Comparison of ENCODE assay signal across 28 cellular contexts in genomic region chrX:8890794-8891193, GRCh38.
"Had no signal": no experiment of that assay in that cellular context is flagged by ENCODE, and none has a peak within 500 bp of the region (broad histone marks: within the 10 kb centered on the region; RNA-seq: fewer than 3 reads in every experiment).

No MANE protein-coding gene starts in this region.

- H3K27ac Mint-ChIP-seq: stimulated activated effector memory CD8-positive, alpha-beta T cell treated with anti-CD3 and anti-CD28 coated beads, Interleukin-12 subunit alpha, Interleukin-12 subunit beta, amount 100 ng/mL, for 72 hours; stimulated activated memory B cell treated with anti-CD40 and anti-IgM and Interleukin-4, amounts not matched to agents 10 μg/mL and 1 μg/mL and 100 μg/mL, for 72 hours; stimulated activated naive B cell treated with anti-CD40 and anti-IgM and Interleukin-4, amounts not matched to agents 10 μg/mL and 1 μg/mL and 100 μg/mL, for 72 hours; stimulated activated naive CD8-positive, alpha-beta T cell treated with anti-CD3 and anti-CD28 coated beads, Interleukin-15, amount 100 ng/mL, for 72 hours; stimulated activated naive CD8-positive, alpha-beta T cell treated with anti-CD3 and anti-CD28 coated beads, Interleukin-15, Interleukin-2, amounts not matched to agents 100 ng/mL and 50 ng/mL, for 24 hours; type B pancreatic cell had no signal

- H3K36me3 ChIP-seq: stomach, suprapubic skin, thoracic aorta, thyroid gland, tibial artery, tibial nerve, transverse colon, upper lobe of left lung, upper lobe of right lung, uterus, vagina had no signal

- H3K4me1 Mint-ChIP-seq: stimulated activated effector memory CD8-positive, alpha-beta T cell treated with anti-CD3 and anti-CD28 coated beads, Interleukin-12 subunit alpha, Interleukin-12 subunit beta, amount 100 ng/mL, for 72 hours; stimulated activated memory B cell treated with anti-CD40 and anti-IgM and Interleukin-4, amounts not matched to agents 10 μg/mL and 1 μg/mL and 100 μg/mL, for 72 hours; stimulated activated naive B cell treated with anti-CD40 and anti-IgM and Interleukin-4, amounts not matched to agents 10 μg/mL and 1 μg/mL and 100 μg/mL, for 72 hours; stimulated activated naive CD8-positive, alpha-beta T cell treated with anti-CD3 and anti-CD28 coated beads, Interleukin-15, amount 100 ng/mL, for 72 hours had no signal

- H3K27me3 Mint-ChIP-seq: stimulated activated naive CD8-positive, alpha-beta T cell treated with anti-CD3 and anti-CD28 coated beads, Interleukin-15, amount 100 ng/mL, for 72 hours; type B pancreatic cell had no signal

- ATAC-seq: stimulated activated effector memory CD8-positive, alpha-beta T cell treated with anti-CD3 and anti-CD28 coated beads, Interleukin-12 subunit alpha, Interleukin-12 subunit beta, amount 100 ng/mL, for 72 hours; stimulated activated memory B cell treated with anti-CD40 and anti-IgM and Interleukin-4, amounts not matched to agents 10 μg/mL and 1 μg/mL and 100 μg/mL, for 72 hours; stimulated activated naive B cell treated with anti-CD40 and anti-IgM and Interleukin-4, amounts not matched to agents 10 μg/mL and 1 μg/mL and 100 μg/mL, for 72 hours; stimulated activated naive CD8-positive, alpha-beta T cell treated with anti-CD3 and anti-CD28 coated beads, Interleukin-15, amount 100 ng/mL, for 72 hours; stimulated activated naive CD8-positive, alpha-beta T cell treated with anti-CD3 and anti-CD28 coated beads, Interleukin-15, Interleukin-2, amounts not matched to agents 100 U/mL and 50 U/mL, for 24 hours; upper lobe of right lung had no signal

- H3K9me3 ChIP-seq: suprapubic skin, testis, thoracic aorta, thyroid gland, tibial nerve, transverse colon, upper lobe of right lung, uterus had no signal

- H3K4me3 Mint-ChIP-seq: stimulated activated effector memory CD8-positive, alpha-beta T cell treated with anti-CD3 and anti-CD28 coated beads, Interleukin-12 subunit alpha, Interleukin-12 subunit beta, amount 100 ng/mL, for 72 hours; stimulated activated memory B cell treated with anti-CD40 and anti-IgM and Interleukin-4, amounts not matched to agents 10 μg/mL and 1 μg/mL and 100 μg/mL, for 72 hours; stimulated activated naive B cell treated with anti-CD40 and anti-IgM and Interleukin-4, amounts not matched to agents 10 μg/mL and 1 μg/mL and 100 μg/mL, for 72 hours; stimulated activated naive CD8-positive, alpha-beta T cell treated with anti-CD3 and anti-CD28 coated beads, Interleukin-15, amount 100 ng/mL, for 72 hours; stimulated activated naive CD8-positive, alpha-beta T cell treated with anti-CD3 and anti-CD28 coated beads, Interleukin-15, Interleukin-2, amounts not matched to agents 100 ng/mL and 50 ng/mL, for 24 hours; type B pancreatic cell had no signal

- DNase-seq: stimulated activated CD4-positive, alpha-beta T cell treated with anti-CD3 and anti-CD28 coated beads, Interleukin-2, amount 100 ng/mL, for 48 hours; stimulated activated CD4-positive, alpha-beta T cell treated with anti-CD3 and anti-CD28 coated beads, Interleukin-4, amount 100 ng/mL, for 1 hour; stimulated activated CD4-positive, alpha-beta T cell treated with anti-CD3 and anti-CD28 coated beads, Interleukin-4, amount 100 ng/mL, for 24 hours; stimulated activated CD4-positive, alpha-beta T cell treated with anti-CD3 and anti-CD28 coated beads, Interleukin-4, amount 100 ng/mL, for 4 hours; stimulated activated CD8-positive, alpha-beta memory T cell treated with anti-CD3 and anti-CD28 coated beads, Interleukin-4, amount 100 ng/mL, for 48 hours; stimulated activated naive B cell treated with anti-CD40 and anti-IgM and Interleukin-4, amounts not matched to agents 10 μg/mL and 1 μg/mL and 100 μg/mL, for 72 hours; stimulated activated naive CD4-positive, alpha-beta T cell; stimulated activated naive CD4-positive, alpha-beta T cell treated with Interleukin-2 at 50 U/mL for 16 hours; stimulated activated naive CD8-positive, alpha-beta T cell treated with anti-CD3 and anti-CD28 coated beads, Interleukin-15, amount 100 ng/mL, for 72 hours; stimulated activated naive CD8-positive, alpha-beta T cell treated with anti-CD3 and anti-CD28 coated beads, Interleukin-15, Interleukin-2, amounts not matched to agents 100 U/mL and 50 U/mL, for 24 hours; stomach; substantia nigra; testis; thyroid gland; tibial artery; transverse colon; upper lobe of left lung; upper lobe of right lung; uterus had no signal

- H3K4me1 ChIP-seq: stomach, suprapubic skin, testis, thyroid gland, tibial nerve, transverse colon, upper lobe of left lung, upper lobe of right lung, uterus, vagina had no signal

- H3K36me3 Mint-ChIP-seq: stimulated activated effector memory CD8-positive, alpha-beta T cell treated with anti-CD3 and anti-CD28 coated beads, Interleukin-12 subunit alpha, Interleukin-12 subunit beta, amount 100 ng/mL, for 72 hours; stimulated activated memory B cell treated with anti-CD40 and anti-IgM and Interleukin-4, amounts not matched to agents 10 μg/mL and 1 μg/mL and 100 μg/mL, for 72 hours; type B pancreatic cell had no signal

- H3K9me3 Mint-ChIP-seq: stimulated activated naive CD8-positive, alpha-beta T cell treated with anti-CD3 and anti-CD28 coated beads, Interleukin-15, Interleukin-2, amounts not matched to agents 100 ng/mL and 50 ng/mL, for 24 hours had no signal

- FAIRE-seq: urothelium cell line had no signal

- H3K27me3 ChIP-seq: stomach, suprapubic skin, testis, thyroid gland, tibial artery, tibial nerve, transverse colon, upper lobe of left lung, upper lobe of right lung, uterus, vagina had no signal

- H3K27ac ChIP-seq: stomach, suprapubic skin, testis, thoracic aorta, thyroid gland, tibial artery, tibial nerve, transverse colon, upper lobe of left lung, upper lobe of right lung, uterus, vagina had no signal

- H3K4me3 ChIP-seq: stomach, suprapubic skin, testis, thoracic aorta, thyroid gland, tibial artery, tibial nerve, transverse colon, upper lobe of left lung, upper lobe of right lung, uterus, vagina had no signal
